Comparison of ENCODE assay signal across 8 cellular contexts in genomic region chr1:41811978-41812852, GRCh38.
DNase-seq lines count a peak whose midpoint lies in the region; ATAC-seq and FAIRE-seq lines count a peak whose summit lies in the region.

No MANE protein-coding gene starts in this region.

- FAIRE-seq in RCC 7860 (lab: Jason Lieb, UNC) = no peak

- ATAC-seq in HG02623 (IDR thresholded peaks at IDR 0.05; ENCODE audit: unreplicated experiment) = no peak

- H3K9me3 ChIP-seq in MG63 = no peaks in the 10 kb centered on the region

- no peak overlapping the region for H3K4me3 ChIP-seq in MG63

- no peaks in the 10 kb centered on the region for H3K27me3 ChIP-seq in MG63

- no peaks in the 10 kb centered on the region for H3K36me3 ChIP-seq in MG63

- intact Hi-C loops in head of caudate nucleus (cut with DNase I) = no loop called here

- DNase-seq in EL (peak; percentile 89), MG63 (peak; percentile 42), RCC 7860 (ENCODE audit: low spot score) (peak; percentile 24), head of caudate nucleus (peak in 27 of 42 donors; percentile 17 to 73 (median 40)), pulmonary artery endothelial cell (ENCODE audit: low read depth, low spot score) (peak; percentile 54), middle frontal gyrus (ENCODE audit: extremely low spot score, low spot score) (no peak)
- peak; percentile 56 for DNase-seq in activated naive CD4-positive, alpha-beta T cell treated with Interleukin-2 at 50 U/mL for 16 hours
